9 cellular contexts compared by ENCODE assay signal in genomic region chr1:30966690-30967369, GRCh38. TPM values are rescaled to one million over a fixed set of nuclear protein-coding genes. Genes with fewer than 3 reads are reported as not detected.
DNase-seq lines count a peak whose midpoint lies in the region; ATAC-seq, FAIRE-seq and TF ChIP-seq lines count a peak whose summit lies in the region.
"Had no signal": no experiment of that assay in that cellular context is flagged by ENCODE, and none has a peak within 500 bp of the region (broad histone marks: within the 10 kb centered on the region; RNA-seq: fewer than 3 reads in every experiment).

No MANE protein-coding gene starts in this region.

- POLR2A ChIA-PET in HepG2 (lab: Yijun Ruan, JAX) = no interaction called here

- DNase-seq in COLO829 (ENCODE audit: low spot score) (peak; percentile 13), NCI-H1092 treated with DMSO at 0.1 percent for 48 hours (lab: John Stamatoyannopoulos, UW) (peak; percentile 97), amniotic epithelial cell (ENCODE audit: low read depth) (peak; percentile 83), HepG2 (ENCODE audit: low spot score) (peak; percentile 20), inferior parietal cortex (ENCODE audit: extremely low spot score) (no peak)
- no peak for DNase-seq in activated CD8-positive, alpha-beta memory T cell treated with anti-CD3 and anti-CD28 coated beads, Interleukin-2, amount 50 U/mL, for 48 hours

- CTCF ChIA-PET in HepG2 (lab: Yijun Ruan, JAX; ENCODE audit: low intra/inter-chr PET ratio, low total read pairs) = no interaction called here

- H3K27me3 ChIP-seq in HepG2 (ENCODE audit: control insufficient read depth in 1 of 2, insufficient read depth in 2 of 2, low read length in 2 of 2) = no peaks in the 10 kb centered on the region

- no peak overlapping the region for H3K9ac ChIP-seq in HepG2 (ENCODE audit: insufficient read depth, low read depth, low read length)

- H3K79me2 ChIP-seq in HepG2 (ENCODE audit: insufficient read depth, low read length) = peaks cover 36% of the 10 kb centered on the region

- H3K9me3 ChIP-seq in HepG2 (ENCODE audit: low read length) = no peaks in the 10 kb centered on the region

- H4K20me1 ChIP-seq in HepG2 (ENCODE audit: insufficient read depth, low read length) = peaks cover 55% of the 10 kb centered on the region

- in situ Hi-C loops in HepG2 (cut with HindIII; ENCODE audit: extremely low pct_ligation_motif_present, low pct_unique_long_range_greater_than_20kb) = no loop called here

- TF ChIP-seq POLR2A in HepG2 (IDR thresholded peaks at IDR 0.05; ENCODE audit: insufficient read depth in 1 of 2, low read depth in 2 of 2, low read length in 2 of 2) = no peak

- WGBS in HepG2 (ENCODE audit: low lambda C conversion rate) = 97% methylated on average over 8 of the region's 8 CpGs

- no peak overlapping the region for H3K4me2 ChIP-seq in HepG2 (ENCODE audit: low read depth, low read length)

- no peak for ATAC-seq in HepG2
- ATAC-seq in GM21825 (IDR thresholded peaks at IDR 0.05; ENCODE audit: unreplicated experiment) = no peak
- ATAC-seq in GM19035 (IDR thresholded peaks at IDR 0.05; ENCODE audit: unreplicated experiment) = no peak

- peaks cover 34 to 81% of the 10 kb centered on the region in 2 experiments for H3K36me3 ChIP-seq in HepG2 (replicated peaks in 1 of 2; ENCODE audit: control insufficient read depth in 1 of 2, insufficient read depth in 2 of 2, low read length in 2 of 2)

- TF ChIP-seq CTCF in HepG2 (CRISPR knock-in tag; IDR thresholded peaks at IDR 0.05) = no peak

- no peak for FAIRE-seq in HepG2 (lab: Jason Lieb, UNC)

- H2AFZ ChIP-seq in HepG2 (ENCODE audit: low read length) = no peak overlapping the region

- intact Hi-C loops in HepG2 (cut with micrococcal nuclease; ENCODE audit: unreplicated experiment) = no loop called here

- H3K4me1 ChIP-seq in HepG2 (ENCODE audit: insufficient read depth, low read length) = no peaks in the 10 kb centered on the region; the same call in 1 of the 2 replicates

- TF ChIP-seq EP300 in HepG2 (IDR thresholded peaks at IDR 0.05; ENCODE audit: low read depth in 2 of 2, low read length in 2 of 2) (no peak), HepG2 (CRISPR knock-in tag; IDR thresholded peaks at IDR 0.05; ENCODE audit: borderline replicate concordance) (no peak)

- TF ChIP-seq RAD21 in HepG2 (CRISPR knock-in tag; IDR thresholded peaks at IDR 0.05) = no peak

- BruUV-seq in HepG2 (replicated peaks; lab: Mats Ljungman, UMichigan) = no TSS peak

- no peak overlapping the region for H3K4me3 ChIP-seq in HepG2 (replicated peaks in 1 of 3; ENCODE audit: insufficient read depth in 1 of 3, low read depth in 2 of 3, low read length in 3 of 3)

- peak overlapping the region; percentile 2 for H3K27ac ChIP-seq in HepG2 (ENCODE audit: extremely low read length, insufficient read depth, low read length)
- H3K27ac ChIP-seq: HL-60 had no signal

TF ChIP-seq in HepG2, 621 proteins besides CTCF, POLR2A, EP300 and RAD21:
- no peak for TF ChIP-seq FOXP1 (IDR thresholded peaks at IDR 0.05)
- TF ChIP-seq FOXP1 (CRISPR knock-in tag; IDR thresholded peaks at IDR 0.05) = no peak
- TF ChIP-seq PBX2 (CRISPR knock-in tag; IDR thresholded peaks at IDR 0.05) = no peak
- TF ChIP-seq ZNF281 (CRISPR knock-in tag; IDR thresholded peaks at IDR 0.05; ENCODE audit: borderline replicate concordance) = peak; percentile 59; the same call in 1 of the 2 replicates
- no peak for TF ChIP-seq SNRNP70 (IDR thresholded peaks at IDR 0.05; ENCODE audit: low read depth, low read length)

RNA-seq across cellular contexts. Expression of gene SDC3, which starts 58.3 kb away (rescaled TPM):
- total RNA-seq in HepG2 (2016; rRNA removed; fragmentation: Illumina TruSeq; extraction: Trizol) = 0.18 and 0.49 TPM in 2 replicates
- total RNA-seq in HepG2 (2016; cell fraction: cytosol; rRNA removed; fragmentation: Illumina TruSeq; extraction: Trizol; ENCODE audit: low read depth) = 0.10 and 0.26 TPM in 2 replicates
- total RNA-seq in HepG2 (2016; cell fraction: insoluble cytoplasmic fraction; rRNA removed; fragmentation: Illumina TruSeq; extraction: Trizol) = 0.25 and 0.61 TPM in 2 replicates
- total RNA-seq in HepG2 (2016; cell fraction: membrane; rRNA removed; fragmentation: Illumina TruSeq; extraction: Trizol) = 0.24 and 0.40 TPM in 2 replicates
- 0.47 and 0.78 TPM in 2 replicates for total RNA-seq in HepG2 (2016; cell fraction: nucleus; rRNA removed; fragmentation: Illumina TruSeq; extraction: Trizol)
- 0.84 and 0.85 TPM in 2 replicates for polyA plus RNA-seq in HepG2 (2011; rRNA removed)
- 0.64 and 0.74 TPM in 2 replicates for polyA plus RNA-seq in HepG2 (2011; cell fraction: cytosol; rRNA removed)
- 1.3 and 1.4 TPM in 2 replicates for polyA plus RNA-seq in HepG2 (2011; cell fraction: nucleus; rRNA removed)
- polyA plus RNA-seq in HepG2 (2012) = 0.98 and 2.3 TPM in 2 replicates
- 0.11 and 0.24 TPM in 2 replicates for polyA plus RNA-seq in HepG2 (2016; cell fraction: cytosol; fragmentation: Illumina TruSeq; extraction: Trizol; ENCODE audit: low read depth)
- 0.69 and 0.96 TPM in 2 replicates for polyA plus RNA-seq in HepG2 (2016; cell fraction: insoluble cytoplasmic fraction; fragmentation: Illumina TruSeq; extraction: Trizol; ENCODE audit: low read depth)
- 0.35 and 0.79 TPM in 2 replicates for polyA plus RNA-seq in HepG2 (2016; cell fraction: membrane; fragmentation: Illumina TruSeq; extraction: Trizol; ENCODE audit: low read depth)
- 1.5 and 1.7 TPM in 2 replicates for polyA plus RNA-seq in HepG2 (2016; cell fraction: nucleus; fragmentation: Illumina TruSeq; extraction: Trizol; ENCODE audit: insufficient read depth, low read depth)
- 1.8 and 6.1 TPM in 2 replicates for polyA minus RNA-seq in HepG2 (2011; rRNA and poly(A)+ RNA removed; ENCODE audit: low replicate concordance)
- polyA minus RNA-seq in HepG2 (2011; cell fraction: cytosol; rRNA and poly(A)+ RNA removed) = 0.89 and 2.0 TPM in 2 replicates
- 0.37 and 0.77 TPM in 2 replicates for polyA minus RNA-seq in HepG2 (2011; cell fraction: nucleus; rRNA and poly(A)+ RNA removed)

Comparison
In these comparisons a context has a peak if more than half of its experiments do, and no peak if none do; other contexts are left out.
1. DNase-seq: peak in COLO829 (single experiment), NCI-H1092 treated with DMSO at 0.1 percent for 48 hours (single experiment), amniotic epithelial cell (single experiment) and HepG2 (single experiment); none in activated CD8-positive, alpha-beta memory T cell treated with anti-CD3 and anti-CD28 coated beads, Interleukin-2, amount 50 U/mL, for 48 hours (single experiment) and inferior parietal cortex (single experiment).